ENCODE assay signal across 8 cellular contexts in genomic region chr10:104255244-104255981, GRCh38. TPM values are rescaled to one million over a fixed set of nuclear protein-coding genes. Genes with fewer than 3 reads are reported as not detected.
DNase-seq lines count a peak whose midpoint lies in the region; ATAC-seq and TF ChIP-seq lines count a peak whose summit lies in the region.

No MANE protein-coding gene starts in this region.

- peak overlapping the region; percentile 60 for H3K9ac ChIP-seq in ES-I3 (ENCODE audit: low read depth, low read length)

- intact Hi-C loops in sigmoid colon (cut with DNase I): loop anchor here (2.0 to 10.0 kb wide), 2 partner anchors 23 to 341 kb away; partner anchors contain the start of genes CFAP43 and STN1

- DNase-seq in NAMALWA (ENCODE audit: low spot score): peak; percentile 52
- DNase-seq in astrocyte of the cerebellum (ENCODE audit: low read depth): no peak
- DNase-seq in iPS DF 6.9 (ENCODE audit: low read depth, low spot score): no peak
- no peak for DNase-seq in sigmoid colon
- no peak for DNase-seq in NCI-H524 treated with DMSO at 0.1 percent for 48 hours (lab: John Stamatoyannopoulos, UW)
- DNase-seq in putamen (ENCODE audit: low spot score): no peak

- peak; percentile 46 for ATAC-seq in GM21723 (IDR thresholded peaks at IDR 0.05; ENCODE audit: unreplicated experiment)

- TF ChIP-seq CTCF in astrocyte of the cerebellum (IDR thresholded peaks at IDR 0.05; ENCODE audit: low read depth, low read length, missing control alignments): no peak
- no peak for TF ChIP-seq CTCF in sigmoid colon (IDR thresholded peaks at IDR 0.05)

- H3K9me3 ChIP-seq in ES-I3 (ENCODE audit: control insufficient read depth, insufficient read depth, low read length): no peaks in the 10 kb centered on the region
- no peaks in the 10 kb centered on the region for H3K9me3 ChIP-seq in iPS DF 6.9 (ENCODE audit: control insufficient read depth, insufficient read depth, low read length)
- no peaks in the 10 kb centered on the region for H3K9me3 ChIP-seq in sigmoid colon

- in situ Hi-C loops in astrocyte of the cerebellum (cut with HindIII; ENCODE audit: low sequenced_read_pairs): no loop called here

- peaks cover 32% of the 10 kb centered on the region for H3K4me1 ChIP-seq in ES-I3 (ENCODE audit: insufficient read depth, low read length)
- H3K4me1 ChIP-seq in iPS DF 6.9 (ENCODE audit: control insufficient read depth, insufficient read depth, low read length): 0 out of 2 replicates have a peak, but pooled peaks cover 2% of the 10 kb centered on the region
- H3K4me1 ChIP-seq in sigmoid colon: peaks cover 0 to 43% (median 31%) of the 10 kb centered on the region in 4 donors

- TF ChIP-seq EP300 in sigmoid colon (IDR thresholded peaks at IDR 0.05): no peak

- TF ChIP-seq POLR2A in sigmoid colon (IDR thresholded peaks at IDR 0.05): peak; percentile 18 to 56

- no CpG with 5 or more reads among the region's 17 CpGs for WGBS in iPS DF 6.9 (ENCODE audit: insufficient coverage, insufficient read length)
- 0 to 1% methylated on average over 17 of the region's 17 CpGs for WGBS in sigmoid colon, 2 donors

- H3K27ac ChIP-seq in iPS DF 6.9 (ENCODE audit: low read length) (no peak overlapping the region), sigmoid colon (peak overlapping the region; percentile 95 to 98 (median 96))

- no peaks in the 10 kb centered on the region for H3K27me3 ChIP-seq in iPS DF 6.9 (ENCODE audit: control insufficient read depth, insufficient read depth, low read length)
- H3K27me3 ChIP-seq in sigmoid colon: no peaks in the 10 kb centered on the region

- H3K4me3 ChIP-seq in astrocyte of the cerebellum (ENCODE audit: low read depth, low read length): peak overlapping the region; percentile 79
- H3K4me3 ChIP-seq in iPS DF 6.9 (ENCODE audit: low read length): peak overlapping the region; percentile 61
- peak overlapping the region; percentile 71 to 95 (median 84) for H3K4me3 ChIP-seq in sigmoid colon

- H3K36me3 ChIP-seq in ES-I3 (ENCODE audit: insufficient read depth, low read length): 0 out of 2 replicates have a peak, but pooled peaks cover 7% of the 10 kb centered on the region
- no peaks in the 10 kb centered on the region; the same call in none of the 2 replicates for H3K36me3 ChIP-seq in iPS DF 6.9 (ENCODE audit: control insufficient read depth, insufficient read depth, low read length)
- peaks cover 0 to 30% (median 2%) of the 10 kb centered on the region in 4 donors for H3K36me3 ChIP-seq in sigmoid colon

RNA-seq across cellular contexts. Expression of gene GSTO1, which starts 0.7 kb away (rescaled TPM):
- 100 to 1,000 TPM in 3 of 4 donors, 10 to 100 TPM in 1; 77.5 to 178 (median 131) TPM for total RNA-seq in sigmoid colon
- polyA plus RNA-seq in sigmoid colon: 100 to 1,000 TPM; 107 to 189 (median 141) TPM

RNA-seq across cellular contexts. Expression of gene GSTO2, which starts 13.6 kb away (rescaled TPM):
- 1 to 10 TPM in 3 of 4 donors, under 1 TPM in 1; 0.68 to 2.1 (median 1.4) TPM for total RNA-seq in sigmoid colon
- polyA plus RNA-seq in sigmoid colon: 10 to 100 TPM in 2 of 3 donors, 1 to 10 TPM in 1; 9.7 to 13.2 (median 12.2) TPM

RNA-seq across cellular contexts. Expression of gene CFAP43, which starts 23.2 kb away (rescaled TPM):
- under 1 TPM; 0.36 to 0.83 (median 0.59) TPM for total RNA-seq in sigmoid colon
- under 1 TPM in 2 of 3 donors, not detected in 1; 0.22 to 0.60 TPM for polyA plus RNA-seq in sigmoid colon
